ENCODE assay signal across 1 cellular context in genomic region chr14:102316048-102316745, GRCh38.
TF ChIP-seq lines count a peak whose summit lies in the region.

No MANE protein-coding gene starts in this region.

TF ChIP-seq in GM12878, 131 proteins besides CTCF, POLR2A, EP300 and RAD21:
- 0 out of 2 replicates have a peak, but pooled peaks have one; percentile 9 for TF ChIP-seq GABPA (IDR thresholded peaks at IDR 0.05; ENCODE audit: low read depth)
- no peak for TF ChIP-seq SMAD1 (IDR thresholded peaks at IDR 0.05; ENCODE audit: low read depth, partially characterized antibody)
- TF ChIP-seq IKZF2 (IDR thresholded peaks at IDR 0.05): peak in 1 of 2 experiments; percentile 45; a peak in 1 of 4 replicates
